9 cellular contexts compared by ENCODE assay signal in the genomic region with DNA sequence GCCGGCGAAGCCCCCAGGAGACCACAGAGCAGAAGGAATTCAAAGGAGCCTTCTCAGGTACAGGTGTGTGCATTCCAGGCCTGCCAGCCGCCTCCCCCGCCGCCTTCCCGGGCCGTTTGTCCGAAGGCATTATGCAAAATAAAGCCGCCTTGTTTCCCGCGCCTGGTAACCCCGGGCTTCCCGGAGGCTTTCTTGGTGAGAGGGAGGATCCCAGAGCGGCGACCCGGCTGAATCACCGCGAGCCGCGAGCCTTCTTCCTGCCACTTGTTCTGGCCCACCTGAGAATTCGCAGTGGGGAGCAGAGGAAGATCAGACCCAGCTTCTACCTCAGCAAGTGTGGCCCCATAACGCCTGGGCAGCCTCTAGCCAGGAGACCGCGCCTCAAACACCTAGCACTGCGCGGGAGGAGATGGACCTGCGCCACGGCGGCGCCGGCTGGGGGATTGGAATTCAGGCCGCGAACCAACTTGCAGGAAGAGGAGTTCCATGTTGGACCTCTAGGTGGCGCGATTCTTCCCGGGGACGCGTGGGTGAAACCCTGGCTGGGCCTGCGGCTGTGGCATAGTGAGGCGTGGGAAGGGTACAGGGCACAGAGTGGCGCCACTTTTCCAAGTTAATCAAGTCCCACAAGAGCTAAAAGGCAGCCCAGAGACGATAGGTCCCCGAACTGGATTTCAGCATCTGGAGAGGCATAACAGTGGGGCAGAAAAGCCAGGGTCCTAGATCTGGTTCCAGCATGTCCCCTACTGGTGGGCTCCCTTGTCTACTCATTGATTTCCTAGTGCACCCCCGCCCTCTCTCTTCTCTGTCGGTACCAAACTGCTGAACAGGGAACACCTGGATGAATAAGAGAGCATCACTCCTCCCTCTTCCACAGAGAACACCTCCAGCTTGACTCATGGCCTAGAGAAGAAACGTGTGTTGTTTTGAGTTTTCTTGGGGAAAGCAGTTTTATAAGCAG.
DNase-seq lines count a peak whose midpoint lies in the region; ATAC-seq and TF ChIP-seq lines count a peak whose summit lies in the region.
"Had no signal": no experiment of that assay in that cellular context is flagged by ENCODE, and none has a peak within 500 bp of the region (broad histone marks: within the 10 kb centered on the region; RNA-seq: fewer than 3 reads in every experiment).

No MANE protein-coding gene starts in this region.

- H3K4me2 ChIP-seq in SU-DHL-6 (ENCODE audit: low read depth, low read length, poor library complexity, severe bottlenecking): no peak overlapping the region

- H3K9ac ChIP-seq in SU-DHL-6 (ENCODE audit: low read length) (no peak overlapping the region), iPS-15b (ENCODE audit: low read depth, low read length) (peak overlapping the region; percentile 14)

- H3K27me3 ChIP-seq in SU-DHL-6 (ENCODE audit: low read length): no peaks in the 10 kb centered on the region
- H3K27me3 ChIP-seq in iPS-15b (ENCODE audit: control insufficient read depth, insufficient read depth, low read length): peaks cover 14% of the 10 kb centered on the region

- no peaks in the 10 kb centered on the region for H3F3A ChIP-seq in SU-DHL-6 (ENCODE audit: insufficient read depth)

- no peaks in the 10 kb centered on the region for H4K20me1 ChIP-seq in SU-DHL-6 (ENCODE audit: low read depth, low read length)

- H2AFZ ChIP-seq in SU-DHL-6 (ENCODE audit: low read depth, low read length, severe bottlenecking): no peak overlapping the region

- peaks cover 11% of the 10 kb centered on the region for H3K4me1 ChIP-seq in iPS-15b (ENCODE audit: control insufficient read depth, insufficient read depth, low read length)

- H3K4me3 ChIP-seq in SU-DHL-6 (ENCODE audit: insufficient read depth, low read length, poor library complexity, severe bottlenecking) (no peak overlapping the region), astrocyte of the cerebellum (ENCODE audit: low read depth, low read length) (no peak overlapping the region), iPS-15b (ENCODE audit: low read depth, low read length) (peak overlapping the region; percentile 51)
- H3K4me3 ChIP-seq: SK-N-MC had no signal

- no peaks in the 10 kb centered on the region for H3K36me3 ChIP-seq in SU-DHL-6 (ENCODE audit: low read length)
- no peaks in the 10 kb centered on the region for H3K36me3 ChIP-seq in iPS-15b (ENCODE audit: control insufficient read depth, insufficient read depth, low read length)

- no peaks in the 10 kb centered on the region for H3K9me3 ChIP-seq in SU-DHL-6 (ENCODE audit: insufficient read depth, low read length)
- H3K9me3 ChIP-seq in iPS-15b (ENCODE audit: control insufficient read depth, insufficient read depth, low read length): no peaks in the 10 kb centered on the region

- H3K27ac ChIP-seq in SU-DHL-6 (ENCODE audit: low read depth, low read length): no peak overlapping the region
- H3K27ac ChIP-seq: SK-N-MC had no signal

- peak; percentile 51 for TF ChIP-seq CTCF in SU-DHL-6 (IDR thresholded peaks at IDR 0.05; ENCODE audit: insufficient read depth, low read length, poor library complexity, severe bottlenecking)
- TF ChIP-seq CTCF in astrocyte of the cerebellum (IDR thresholded peaks at IDR 0.05; ENCODE audit: low read depth, low read length, missing control alignments): peak; percentile 50

- in situ Hi-C loops in astrocyte of the cerebellum (cut with HindIII; ENCODE audit: low sequenced_read_pairs): no loop called here

- H3K9me2 ChIP-seq in SU-DHL-6 (replicated peaks; ENCODE audit: insufficient read depth, low read length): no peaks in the 10 kb centered on the region

- DNase-seq in ELR (ENCODE audit: low read depth) (peak; percentile 49), astrocyte of the cerebellum (ENCODE audit: low read depth) (no peak), NCI-H1694 (lab: John Stamatoyannopoulos, UW) (no peak)
- DNase-seq in stimulated activated CD4-positive, alpha-beta T cell treated with anti-CD3 and anti-CD28 coated beads, Interleukin-12 subunit alpha, Interleukin-12 subunit beta, amount 100 ng/mL, for 24 hours (ENCODE audit: low read depth in 2 of 2): peak; percentile 43 to 74

- no peaks in the 10 kb centered on the region for H3K79me2 ChIP-seq in SU-DHL-6 (ENCODE audit: insufficient read depth, low read length)

- ATAC-seq in HG03045 (IDR thresholded peaks at IDR 0.05; ENCODE audit: unreplicated experiment) (peak; percentile 46), HG03025 (IDR thresholded peaks at IDR 0.05; ENCODE audit: low FRiP score, unreplicated experiment) (no peak)

Comparison
In these comparisons a context has a peak if more than half of its experiments do, and no peak if none do; other contexts are left out.
1. DNase-seq: peak in ELR (single experiment) and stimulated activated CD4-positive, alpha-beta T cell treated with anti-CD3 and anti-CD28 coated beads, Interleukin-12 subunit alpha, Interleukin-12 subunit beta, amount 100 ng/mL, for 24 hours (2 of 2); none in astrocyte of the cerebellum (single experiment) and NCI-H1694 (single experiment).